12 cellular contexts compared by ENCODE assay signal in the genomic region with DNA sequence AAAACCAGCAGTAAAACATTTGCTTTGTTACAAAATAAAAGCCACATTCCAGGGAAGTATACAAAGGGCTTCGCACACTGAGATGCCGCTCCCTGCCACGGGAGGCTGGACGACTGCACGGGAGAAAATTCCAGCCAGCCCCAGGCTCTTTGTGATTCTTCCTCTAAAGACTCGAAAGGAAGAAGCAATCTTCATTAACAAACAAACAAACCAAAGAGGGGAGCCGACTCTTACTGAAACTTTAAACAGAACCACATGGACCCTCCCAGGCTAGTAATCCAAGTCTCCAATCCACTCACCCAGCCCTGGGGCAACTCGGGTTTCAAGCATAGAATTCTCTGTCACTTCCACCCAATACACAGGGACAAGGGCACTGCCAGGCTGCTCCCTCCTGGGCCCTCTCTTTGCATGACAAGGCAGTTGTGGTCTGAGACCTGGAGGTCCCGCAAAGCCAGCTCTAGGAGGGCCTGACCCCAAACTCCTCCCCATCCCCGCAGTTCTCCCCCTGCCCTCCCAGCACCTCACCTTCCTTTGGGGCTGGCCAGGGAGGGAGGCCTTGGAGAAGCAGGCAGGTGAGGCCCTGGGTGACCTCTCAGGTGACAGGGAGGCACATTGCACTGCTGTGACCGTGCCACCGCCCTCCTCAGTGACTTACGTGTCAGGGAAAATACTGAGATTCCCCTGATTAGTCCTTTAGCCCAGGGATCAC. TPM values are rescaled to one million over a fixed set of nuclear protein-coding genes. Genes with fewer than 3 reads are reported as not detected.
DNase-seq lines count a peak whose midpoint lies in the region; TF ChIP-seq lines count a peak whose summit lies in the region.
"Had no signal": no experiment of that assay in that cellular context is flagged by ENCODE, and none has a peak within 500 bp of the region (broad histone marks: within the 10 kb centered on the region; RNA-seq: fewer than 3 reads in every experiment).

No MANE protein-coding gene starts in this region.

- H3K27ac Mint-ChIP-seq in neural progenitor cell, result peak overlapping the region; percentile 54
- H3K27ac Mint-ChIP-seq: activated naive CD8-positive, alpha-beta T cell had no signal

- H3K9me3 ChIP-seq in PC-9 (ENCODE audit: insufficient read depth, low read depth) (no peaks in the 10 kb centered on the region), neural progenitor cell (ENCODE audit: low read depth) (peaks cover 6% of the 10 kb centered on the region)

- CTCF ChIA-PET in PC-9 (lab: Charles Lee), result no interaction called here

- H4K20me1 ChIP-seq in PC-9 (ENCODE audit: insufficient read depth), result no peaks in the 10 kb centered on the region
- peaks cover 4% of the 10 kb centered on the region for H4K20me1 ChIP-seq in neural progenitor cell (ENCODE audit: low read depth)

- H3K27me3 Mint-ChIP-seq in neural progenitor cell (ENCODE audit: insufficient read depth, low read depth), result peaks cover 27% of the 10 kb centered on the region

- H3K4me1 ChIP-seq in PC-9 (replicated peaks; ENCODE audit: insufficient read depth) (peaks cover 6% of the 10 kb centered on the region; the same call in 1 of the 2 replicates), neural progenitor cell (peaks cover 20% of the 10 kb centered on the region)

- H2AFZ ChIP-seq in PC-9, result no peak overlapping the region
- no peak overlapping the region for H2AFZ ChIP-seq in neural progenitor cell (replicated peaks)

- POLR2A ChIA-PET in PC-9 (lab: Charles Lee; ENCODE audit: unreplicated experiment), result no interaction called here

- H3K4me3 ChIP-seq in PC-9, result no peak overlapping the region
- H3K4me3 ChIP-seq in fibroblast of the aortic adventitia (ENCODE audit: low read depth, low read length), result no peak overlapping the region
- H3K4me3 ChIP-seq in neural progenitor cell, result peak overlapping the region; percentile 26

- H3K9me2 ChIP-seq in PC-9 (ENCODE audit: insufficient read depth), result no peaks in the 10 kb centered on the region

- intact Hi-C loops in PC-9 (cut with micrococcal nuclease; ENCODE audit: unreplicated experiment), result no loop called here

- H3K27me3 ChIP-seq in PC-9 (ENCODE audit: insufficient read depth, low read depth), result no peaks in the 10 kb centered on the region
- H3K27me3 ChIP-seq in neural progenitor cell, result no peaks in the 10 kb centered on the region

- no peak overlapping the region for H3K9ac ChIP-seq in neural progenitor cell

- H3K4me1 Mint-ChIP-seq in neural progenitor cell, result peaks cover 25% of the 10 kb centered on the region

- 0 out of 2 replicates have a peak overlapping the region, but pooled peaks have one; percentile 3 for H3K27ac ChIP-seq in PC-9
- H3K27ac ChIP-seq in neural progenitor cell, result peak overlapping the region; percentile 99

- in situ Hi-C loops in Caki2 (cut with HindIII; ENCODE audit: low pct_unique_long_range_greater_than_20kb, low sequenced_read_pairs), result no loop called here

- BruUV-seq in PC-9 (replicated peaks; lab: Mats Ljungman, UMichigan), result no TSS peak

- H3K4me2 ChIP-seq in PC-9, result no peak overlapping the region
- H3K4me2 ChIP-seq in neural progenitor cell, result peak overlapping the region; percentile 74

- H3K9me3 Mint-ChIP-seq in neural progenitor cell, result peaks cover 19% of the 10 kb centered on the region

- peak overlapping the region; percentile 25 for H3K4me3 Mint-ChIP-seq in neural progenitor cell
- H3K4me3 Mint-ChIP-seq: activated naive CD8-positive, alpha-beta T cell had no signal

- H3F3A ChIP-seq in PC-9 (ENCODE audit: insufficient read depth, low read depth), result peaks cover 11% of the 10 kb centered on the region; the same call in 1 of the 2 replicates
- peaks cover 9% of the 10 kb centered on the region for H3F3A ChIP-seq in neural progenitor cell (ENCODE audit: low read depth)

- TF ChIP-seq CTCF in PC-9 (conservative IDR thresholded peaks at IDR 0.05), result no peak
- no peak for TF ChIP-seq CTCF in fibroblast of the aortic adventitia (IDR thresholded peaks at IDR 0.05; ENCODE audit: insufficient read depth, low read length)
- no peak for TF ChIP-seq CTCF in neural progenitor cell (IDR thresholded peaks at IDR 0.05)

- DNase-seq in Caki2 (ENCODE audit: low read depth), result peak; percentile 94
- DNase-seq in PC-9, result peak; percentile 38 to 53
- peak; percentile 10 for DNase-seq in fibroblast of the aortic adventitia (ENCODE audit: low read depth)
- DNase-seq in neural progenitor cell (ENCODE audit: low spot score), result peak; percentile 93
- no peak for DNase-seq in HuH-7.5 (ENCODE audit: low spot score)
- no peak for DNase-seq in NCI-H524 treated with DMSO at 0.1 percent for 48 hours (lab: John Stamatoyannopoulos, UW)
- DNase-seq in NCI-H1417 (lab: John Stamatoyannopoulos, UW), result no peak
- DNase-seq in C1 segment of cervical spinal cord (lab: John Stamatoyannopoulos, UW), result no peak
- DNase-seq: activated CD4-positive, alpha-beta T cell treated with anti-CD3 and anti-CD28 coated beads, Interleukin-2, amount 50 U/mL, for 48 hours; KG1; NCI-H345 had no signal

- H3K79me2 ChIP-seq in PC-9 (ENCODE audit: low read depth), result no peaks in the 10 kb centered on the region
- no peaks in the 10 kb centered on the region for H3K79me2 ChIP-seq in neural progenitor cell (ENCODE audit: low read depth)

- no peaks in the 10 kb centered on the region for H3K36me3 ChIP-seq in PC-9 (ENCODE audit: low read depth)
- H3K36me3 ChIP-seq in neural progenitor cell, result no peaks in the 10 kb centered on the region

- H3K36me3 Mint-ChIP-seq in neural progenitor cell, result no peaks in the 10 kb centered on the region
- H3K36me3 Mint-ChIP-seq: activated naive CD8-positive, alpha-beta T cell had no signal

RNA-seq across cellular contexts. Expression of a gene that starts 26.6 kb away (rescaled TPM):
- 809 and 838 TPM in 2 replicates for total RNA-seq in Caki2 (2014; rRNA removed; shearing (Covaris generic); ENCODE audit: low replicate concordance)
- total RNA-seq in PC-9 (2021), result 82.4 and 106 TPM in 2 replicates
- 56.5 and 57.9 TPM in 2 replicates for total RNA-seq in fibroblast of the aortic adventitia (ENCODE audit: low replicate concordance)
- 52.6 and 291 TPM in 2 replicates for total RNA-seq in neural progenitor cell (ENCODE audit: low replicate concordance)

Comparison
In these comparisons a context has a peak if more than half of its experiments do, and no peak if none do; other contexts are left out.
1. DNase-seq: peak in Caki2 (single experiment), PC-9 (2 of 2), fibroblast of the aortic adventitia (single experiment) and neural progenitor cell (single experiment); none in HuH-7.5 (single experiment), NCI-H524 treated with DMSO at 0.1 percent for 48 hours (single experiment), NCI-H1417 (0 of 3) and C1 segment of cervical spinal cord (0 of 14).